8 cellular contexts compared by ENCODE assay signal in genomic region chr21:26070822-26071425, GRCh38.
DNase-seq lines count a peak whose midpoint lies in the region; ATAC-seq lines count a peak whose summit lies in the region.

No MANE protein-coding gene starts in this region.

- 25% methylated on average over 8 of the region's 8 CpGs for WGBS in right cardiac atrium

- CTCF ChIA-PET in activated CD8-positive, alpha-beta T cell treated with anti-CD3 and anti-CD28 coated beads, Interleukin-2, amount 10 ng/mL, durations not matched to agents 7 days and 5 days (lab: Charles Lee), result interaction anchor here (0.5 to 0.8 kb wide), 2 partner anchors 13 to 25 kb away, joined by 3 read pairs; no protein-coding TSS in a partner anchor

- peak; percentile 49 for DNase-seq in activated CD8-positive, alpha-beta T cell treated with anti-CD3 and anti-CD28 coated beads, Interleukin-2, amount 10 ng/mL, durations not matched to agents 7 days and 5 days
- DNase-seq in right cardiac atrium, result peak in 1 of 3 donors; percentile 45
- DNase-seq in foreskin melanocyte, result no peak

- peak overlapping the region; percentile 77 for H3K27ac Mint-ChIP-seq in activated CD8-positive, alpha-beta T cell treated with anti-CD3 and anti-CD28 coated beads, Interleukin-2, amount 10 ng/mL, durations not matched to agents 7 days and 5 days
- peak overlapping the region; percentile 83 for H3K27ac Mint-ChIP-seq in stimulated activated naive CD8-positive, alpha-beta T cell treated with anti-CD3 and anti-CD28 coated beads, Interleukin-15, Interleukin-2, amounts not matched to agents 100 ng/mL and 50 ng/mL, for 24 hours

- H3K27me3 ChIP-seq in right cardiac atrium (ENCODE audit: control insufficient read depth, insufficient read depth), result no peaks in the 10 kb centered on the region

- H3K27ac ChIP-seq in right cardiac atrium (ENCODE audit: low read length), result no peak overlapping the region

- intact Hi-C loops in right cardiac atrium (cut with DNase I), result loop anchor here in 1 of 4 donors (10.0 kb wide), 1 partner anchor 94 kb away; no protein-coding TSS in a partner anchor

- ATAC-seq in HG03175 (IDR thresholded peaks at IDR 0.05; ENCODE audit: unreplicated experiment) (peak; percentile 76), right cardiac atrium (peak; percentile 41 to 69), HG02970 (IDR thresholded peaks at IDR 0.05; ENCODE audit: low FRiP score, unreplicated experiment) (no peak), HG03442 (IDR thresholded peaks at IDR 0.05; ENCODE audit: unreplicated experiment) (no peak)
- ATAC-seq in activated CD8-positive, alpha-beta T cell treated with anti-CD3 and anti-CD28 coated beads, Interleukin-2, amount 10 ng/mL, durations not matched to agents 7 days and 5 days, result peak; percentile 86

- no peaks in the 10 kb centered on the region for H3K9me3 Mint-ChIP-seq in activated CD8-positive, alpha-beta T cell treated with anti-CD3 and anti-CD28 coated beads, Interleukin-2, amount 10 ng/mL, durations not matched to agents 7 days and 5 days (ENCODE audit: insufficient read depth)
- no peaks in the 10 kb centered on the region for H3K9me3 Mint-ChIP-seq in stimulated activated naive CD8-positive, alpha-beta T cell treated with anti-CD3 and anti-CD28 coated beads, Interleukin-15, Interleukin-2, amounts not matched to agents 100 ng/mL and 50 ng/mL, for 24 hours

- POLR2A ChIA-PET in activated CD8-positive, alpha-beta T cell treated with anti-CD3 and anti-CD28 coated beads, Interleukin-2, amount 10 ng/mL, durations not matched to agents 7 days and 5 days (lab: Charles Lee), result no interaction called here

- no peaks in the 10 kb centered on the region for H3K27me3 Mint-ChIP-seq in activated CD8-positive, alpha-beta T cell treated with anti-CD3 and anti-CD28 coated beads, Interleukin-2, amount 10 ng/mL, durations not matched to agents 7 days and 5 days (ENCODE audit: low read depth)
- H3K27me3 Mint-ChIP-seq in stimulated activated naive CD8-positive, alpha-beta T cell treated with anti-CD3 and anti-CD28 coated beads, Interleukin-15, Interleukin-2, amounts not matched to agents 100 ng/mL and 50 ng/mL, for 24 hours, result no peaks in the 10 kb centered on the region

- H3K9me3 ChIP-seq in right cardiac atrium (ENCODE audit: control insufficient read depth, low read length), result no peaks in the 10 kb centered on the region

- H3K4me3 Mint-ChIP-seq in activated CD8-positive, alpha-beta T cell treated with anti-CD3 and anti-CD28 coated beads, Interleukin-2, amount 10 ng/mL, durations not matched to agents 7 days and 5 days, result peak overlapping the region; percentile 65
- H3K4me3 Mint-ChIP-seq in stimulated activated naive CD8-positive, alpha-beta T cell treated with anti-CD3 and anti-CD28 coated beads, Interleukin-15, Interleukin-2, amounts not matched to agents 100 ng/mL and 50 ng/mL, for 24 hours, result peak overlapping the region; percentile 68

- peaks cover 5% of the 10 kb centered on the region for H3K4me1 ChIP-seq in right cardiac atrium (ENCODE audit: control insufficient read depth, insufficient read depth, low read length)

- peaks cover 36% of the 10 kb centered on the region for H3K4me1 Mint-ChIP-seq in activated CD8-positive, alpha-beta T cell treated with anti-CD3 and anti-CD28 coated beads, Interleukin-2, amount 10 ng/mL, durations not matched to agents 7 days and 5 days (ENCODE audit: low read depth)
- peaks cover 45% of the 10 kb centered on the region for H3K4me1 Mint-ChIP-seq in stimulated activated naive CD8-positive, alpha-beta T cell treated with anti-CD3 and anti-CD28 coated beads, Interleukin-15, Interleukin-2, amounts not matched to agents 100 ng/mL and 50 ng/mL, for 24 hours (ENCODE audit: low read depth)

- H3K4me3 ChIP-seq in GM08714 (ENCODE audit: low read length) (peak overlapping the region; percentile 58), right cardiac atrium (ENCODE audit: low read length) (peak overlapping the region; percentile 10)

- no peaks in the 10 kb centered on the region for H3K36me3 Mint-ChIP-seq in activated CD8-positive, alpha-beta T cell treated with anti-CD3 and anti-CD28 coated beads, Interleukin-2, amount 10 ng/mL, durations not matched to agents 7 days and 5 days (ENCODE audit: low read depth)
- no peaks in the 10 kb centered on the region for H3K36me3 Mint-ChIP-seq in stimulated activated naive CD8-positive, alpha-beta T cell treated with anti-CD3 and anti-CD28 coated beads, Interleukin-15, Interleukin-2, amounts not matched to agents 100 ng/mL and 50 ng/mL, for 24 hours (ENCODE audit: low read depth)

Comparison
In these comparisons a context has a peak if more than half of its experiments do, and no peak if none do; other contexts are left out.
1. ATAC-seq: peak in HG03175 (single experiment), activated CD8-positive, alpha-beta T cell treated with anti-CD3 and anti-CD28 coated beads, Interleukin-2, amount 10 ng/mL, durations not matched to agents 7 days and 5 days (single experiment) and right cardiac atrium (2 of 2); none in HG02970 (single experiment) and HG03442 (single experiment).